ENCODE assay signal across 15 cellular contexts in the genomic region with DNA sequence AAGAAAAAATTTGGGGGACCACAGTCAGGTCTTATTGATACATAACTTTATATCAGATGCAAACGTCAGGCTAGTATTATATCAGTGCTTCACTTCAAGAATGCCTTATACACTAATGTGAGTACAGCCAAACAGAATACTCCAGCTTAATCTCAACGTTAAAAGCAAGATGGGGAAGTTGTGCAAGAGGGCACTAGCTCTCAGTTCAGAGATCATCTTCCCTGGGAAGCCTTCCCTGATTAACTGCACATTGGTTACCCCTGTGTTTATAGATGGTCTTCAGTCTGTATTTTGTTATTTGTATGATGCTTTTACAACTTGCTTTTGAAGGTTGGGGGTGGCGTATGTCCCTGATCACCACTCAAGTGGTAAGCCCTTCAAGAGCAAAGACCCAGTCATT. TPM values are rescaled to one million over a fixed set of nuclear protein-coding genes. Genes with fewer than 3 reads are reported as not detected.
A peak's percentile ranks its signal among the peaks of the same experiment; 100 is the strongest.
DNase-seq lines count a peak whose midpoint lies in the region; ATAC-seq and TF ChIP-seq lines count a peak whose summit lies in the region.
"Had no signal": no experiment of that assay in that cellular context is flagged by ENCODE, and none has a peak within 500 bp of the region (broad histone marks: within the 10 kb centered on the region; RNA-seq: fewer than 3 reads in every experiment).

No MANE protein-coding gene starts in this region.

- TF ChIP-seq CTCF in MM.1S (IDR thresholded peaks at IDR 0.05; ENCODE audit: low read length) = no peak

- H3F3A ChIP-seq in MM.1S (ENCODE audit: insufficient read depth, low read length) = no peaks in the 10 kb centered on the region

- DNase-seq in Kasumi-1 (lab: John Stamatoyannopoulos, UW) = peak; percentile 26 to 49
- DNase-seq in OCI-M1 (lab: John Stamatoyannopoulos, UW) = peak; percentile 57
- DNase-seq in epithelial cell of prostate (ENCODE audit: low read depth, low spot score) = no peak
- DNase-seq in stimulated activated CD4-positive, alpha-beta T cell treated with anti-CD3 and anti-CD28 coated beads, Interleukin-12 subunit alpha, Interleukin-12 subunit beta, amount 100 ng/mL, for 4 hours = no peak
- DNase-seq in effector CD8-positive, alpha-beta T cell (lab: John Stamatoyannopoulos, UW) = no peak
- no peak for DNase-seq in MM.1S
- DNase-seq: activated naive CD8-positive, alpha-beta T cell treated with anti-CD3 and anti-CD28 coated beads, Interleukin-2, amount 10 ng/mL, durations not matched to agents 7 days and 5 days; dorsolateral prefrontal cortex; GOT3; NCI-H1092; NCI-H524; nucleus accumbens; stimulated activated CD4-positive, alpha-beta T cell treated with anti-CD3 and anti-CD28 coated beads, Interleukin-2, amount 100 ng/mL, for 24 hours had no signal

- peak overlapping the region; percentile 80 for H3K27ac ChIP-seq in epithelial cell of prostate
- H3K27ac ChIP-seq in skeletal muscle tissue (ENCODE audit: low read depth, low read length) = peak overlapping the region; percentile 5
- no peak overlapping the region for H3K27ac ChIP-seq in MM.1S (ENCODE audit: low read length)

- H3K9ac ChIP-seq in skeletal muscle tissue (ENCODE audit: low read depth in 1 of 3, low read length in 3 of 3) = no peak overlapping the region
- H3K9ac ChIP-seq in MM.1S (ENCODE audit: low read length) = no peak overlapping the region

- H3K36me3 ChIP-seq in skeletal muscle tissue (ENCODE audit: control insufficient read depth in 3 of 3, insufficient read depth in 3 of 3, low read length in 3 of 3) = no peaks in the 10 kb centered on the region
- H3K36me3 ChIP-seq in MM.1S (replicated peaks; ENCODE audit: insufficient read depth, low read length) = no peaks in the 10 kb centered on the region

- H3K27me3 ChIP-seq in skeletal muscle tissue (ENCODE audit: control insufficient read depth in 3 of 3, insufficient read depth in 3 of 3, low read length in 3 of 3) (no peaks in the 10 kb centered on the region), MM.1S (replicated peaks; ENCODE audit: insufficient read depth, low read length) (no peaks in the 10 kb centered on the region)

- no peaks in the 10 kb centered on the region for H3K79me2 ChIP-seq in MM.1S (ENCODE audit: low read length)

- H4K20me1 ChIP-seq in MM.1S (ENCODE audit: insufficient read depth, low read length) = no peaks in the 10 kb centered on the region

- no peak overlapping the region for H2AFZ ChIP-seq in MM.1S (ENCODE audit: low read length)

- H3K4me1 ChIP-seq in skeletal muscle tissue (ENCODE audit: control insufficient read depth in 3 of 3, insufficient read depth in 3 of 3, low read length in 3 of 3) = peaks cover 43 to 62% (median 61%) of the 10 kb centered on the region in 3 donors
- no peaks in the 10 kb centered on the region for H3K4me1 ChIP-seq in MM.1S (ENCODE audit: low read length)

- H3K9me3 ChIP-seq in skeletal muscle tissue (ENCODE audit: control insufficient read depth in 3 of 3, low read length in 3 of 3) (no peaks in the 10 kb centered on the region), MM.1S (replicated peaks; ENCODE audit: insufficient read depth, low read length) (no peaks in the 10 kb centered on the region)

- ATAC-seq in GM21619 (IDR thresholded peaks at IDR 0.05; ENCODE audit: unreplicated experiment) = no peak

- no peak overlapping the region for H3K4me2 ChIP-seq in MM.1S (ENCODE audit: low read depth, low read length)

- H3K9me2 ChIP-seq in MM.1S (replicated peaks; ENCODE audit: insufficient read depth, low read length) = no peaks in the 10 kb centered on the region

- H3K4me3 ChIP-seq in skeletal muscle tissue (ENCODE audit: low read length in 3 of 3) = no peak overlapping the region
- H3K4me3 ChIP-seq in MM.1S (ENCODE audit: low read length) = no peak overlapping the region

RNA-seq across cellular contexts. Expression of a gene that starts 11.4 kb away (rescaled TPM):
- total RNA-seq in skeletal muscle tissue = 13.6 TPM

Comparison
In these comparisons a context has a peak if more than half of its experiments do, and no peak if none do; other contexts are left out.
1. DNase-seq: peak in Kasumi-1 (2 of 2) and OCI-M1 (single experiment); none in epithelial cell of prostate (single experiment), stimulated activated CD4-positive, alpha-beta T cell treated with anti-CD3 and anti-CD28 coated beads, Interleukin-12 subunit alpha, Interleukin-12 subunit beta, amount 100 ng/mL, for 4 hours (single experiment), effector CD8-positive, alpha-beta T cell (single experiment) and MM.1S (single experiment).